ENCODE assay signal across 8 cellular contexts in genomic region chr2:17518212-17519154, GRCh38. TPM values are rescaled to one million over a fixed set of nuclear protein-coding genes. Genes with fewer than 3 reads are reported as not detected.
A peak's percentile ranks its signal among the peaks of the same experiment; 100 is the strongest.
DNase-seq lines count a peak whose midpoint lies in the region; ATAC-seq and TF ChIP-seq lines count a peak whose summit lies in the region.

RAD51AP2 (minus strand) TSS chr2:17518440; CDS start chr2:17518415, 25 bp downstream.

- H3K4me3 Mint-ChIP-seq in stimulated activated naive CD8-positive, alpha-beta T cell treated with anti-CD3 and anti-CD28 coated beads, Interleukin-15, amount 100 ng/mL, for 72 hours, result peak within 1 kb of the TSS in 1 of 2 donors; percentile 6

- TF ChIP-seq POLR2A in right lobe of liver (IDR thresholded peaks at IDR 0.05), result peak; percentile 71

- peak; percentile 86 for ATAC-seq in GM19397 (IDR thresholded peaks at IDR 0.05; ENCODE audit: unreplicated experiment)
- ATAC-seq in HG03354 (IDR thresholded peaks at IDR 0.05; ENCODE audit: poor library complexity, severe bottlenecking, unreplicated experiment), result peak; percentile 81
- peak; percentile 99 to 100 (median 100) for ATAC-seq in right lobe of liver
- ATAC-seq in stimulated activated naive CD8-positive, alpha-beta T cell treated with anti-CD3 and anti-CD28 coated beads, Interleukin-15, amount 100 ng/mL, for 72 hours, result peak; percentile 42

- in situ Hi-C loops in KBM-7 (cut with MboI; ENCODE audit: low pct_unique_long_range_greater_than_20kb, low sequenced_read_pairs), result no loop called here

- no peaks in the 10 kb centered on the region for H3K9me3 ChIP-seq in right lobe of liver

- 2% methylated on average over 23 of the region's 38 CpGs for WGBS in right lobe of liver (ENCODE audit: insufficient coverage, low coverage, low lambda C conversion rate, missing lambda C conversion rate)

- H3K4me3 ChIP-seq in right lobe of liver, result peak within 1 kb of the TSS; percentile 22 to 63 (median 55)

- H3K27ac ChIP-seq in right lobe of liver, result peak within 1 kb of the TSS; percentile 39 to 78 (median 77)

- no peaks in the 10 kb centered on the region for H3K36me3 ChIP-seq in right lobe of liver

- H3K4me1 ChIP-seq in right lobe of liver, result no peaks in the 10 kb centered on the region

- H3K27me3 Mint-ChIP-seq in stimulated activated naive CD8-positive, alpha-beta T cell treated with anti-CD3 and anti-CD28 coated beads, Interleukin-15, amount 100 ng/mL, for 72 hours, result peaks cover 31% of the 10 kb centered on the region

- DNase-seq in EH (ENCODE audit: low read depth), result peak; percentile 73
- DNase-seq in OCI-M1 (lab: John Stamatoyannopoulos, UW), result peak; percentile 89
- peak; percentile 80 for DNase-seq in dedifferentiated amniotic fluid mesenchymal stem cell (ENCODE audit: extremely low spot score)
- peak; percentile 90 to 91 (median 90) for DNase-seq in right lobe of liver
- peak in 1 of 2 donors; percentile 11 for DNase-seq in stimulated activated naive CD8-positive, alpha-beta T cell treated with anti-CD3 and anti-CD28 coated beads, Interleukin-15, amount 100 ng/mL, for 72 hours
- DNase-seq in KBM-7, result no peak

- no peak for TF ChIP-seq CTCF in right lobe of liver (IDR thresholded peaks at IDR 0.05)

- intact Hi-C loops in right lobe of liver (cut with DNase I), result no loop called here

- no peaks in the 10 kb centered on the region for H3K27me3 ChIP-seq in right lobe of liver

- no peaks in the 10 kb centered on the region for H3K4me1 Mint-ChIP-seq in stimulated activated naive CD8-positive, alpha-beta T cell treated with anti-CD3 and anti-CD28 coated beads, Interleukin-15, amount 100 ng/mL, for 72 hours

- no peaks in the 10 kb centered on the region for H3K9me3 Mint-ChIP-seq in stimulated activated naive CD8-positive, alpha-beta T cell treated with anti-CD3 and anti-CD28 coated beads, Interleukin-15, amount 100 ng/mL, for 72 hours

- H3K27ac Mint-ChIP-seq in stimulated activated naive CD8-positive, alpha-beta T cell treated with anti-CD3 and anti-CD28 coated beads, Interleukin-15, amount 100 ng/mL, for 72 hours, result peak within 1 kb of the TSS in 1 of 2 donors; percentile 15

RNA-seq across cellular contexts. Expression of gene RAD51AP2, which starts in this region (rescaled TPM):
- under 1 TPM in 3 of 6 experiments, not detected in 3; 0.12 to 0.31 (median 0.22) TPM for total RNA-seq in right lobe of liver

Comparison
In these comparisons a context has a peak if more than half of its experiments do, and no peak if none do; other contexts are left out.
1. Peak in DNase-seq, ATAC-seq, H3K4me3 ChIP-seq and H3K27ac ChIP-seq in right lobe of liver; RNA of the gene not detected or under 1 TPM.
2. ATAC-seq: peak in every context shown above with its lines; median percentile 100 in right lobe of liver; 86 in GM19397; 81 in HG03354; 42 in stimulated activated naive CD8-positive, alpha-beta T cell treated with anti-CD3 and anti-CD28 coated beads, Interleukin-15, amount 100 ng/mL, for 72 hours.